In the genomic region with DNA sequence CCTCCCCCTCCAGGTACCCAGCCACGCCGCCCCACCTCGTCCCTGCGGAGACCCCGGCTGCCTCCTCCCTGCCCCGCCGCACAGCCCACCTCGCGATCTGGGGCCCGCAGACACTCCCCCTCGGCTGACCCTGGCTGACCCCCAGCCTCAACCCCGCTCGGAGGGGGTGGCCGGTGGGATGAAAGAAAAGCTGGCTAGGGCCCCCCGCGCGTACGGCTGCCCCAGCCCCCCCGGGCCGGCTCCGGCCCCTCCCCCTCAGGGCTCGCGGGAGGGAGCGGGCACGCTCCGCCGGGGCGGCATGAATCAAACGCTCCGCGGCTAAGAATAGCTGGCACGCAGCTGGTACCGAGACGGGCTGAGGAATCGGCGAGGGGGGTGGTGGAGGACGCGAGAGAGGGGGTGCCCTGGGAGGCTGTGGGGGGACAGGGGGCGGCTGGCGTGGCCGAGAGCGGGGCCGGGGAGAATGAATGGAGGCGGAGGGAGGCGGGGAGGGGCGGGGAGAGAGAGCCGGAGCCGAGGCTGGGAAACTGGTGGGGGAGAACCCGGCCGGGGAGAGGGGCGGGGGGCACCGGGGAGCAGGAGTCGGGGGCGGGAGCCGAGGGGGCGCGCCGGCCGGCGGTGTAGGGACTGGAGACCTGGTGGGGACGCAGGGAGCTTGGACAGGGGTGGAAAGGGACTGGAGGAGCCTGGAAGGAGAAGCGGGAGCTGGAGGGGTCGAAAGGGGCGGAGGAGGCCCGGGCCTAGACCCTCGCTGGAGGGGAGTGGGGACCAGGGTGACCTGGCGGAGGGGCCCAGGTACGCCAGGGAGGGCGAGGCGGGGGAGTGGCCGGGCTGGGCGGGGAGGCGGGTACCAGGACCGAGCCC, we compare ENCODE assay signal across 1 cellular context.
A peak's percentile ranks its signal among the peaks of the same experiment; 100 is the strongest.
TF ChIP-seq lines count a peak whose summit lies in the region.

No MANE protein-coding gene starts in this region.

TF ChIP-seq in endothelial cell of umbilical vein, 7 proteins besides CTCF, POLR2A, EP300 and RAD21:
- TF ChIP-seq EZH2 (IDR thresholded peaks at IDR 0.05; ENCODE audit: borderline replicate concordance, low read depth, low read length, severe bottlenecking) (peak; percentile 60), JUN (IDR thresholded peaks at IDR 0.05; ENCODE audit: borderline replicate concordance, insufficient read depth, insufficient read length, low read depth) (no peak)
